ENCODE assay signal across 10 cellular contexts in genomic region chr6:3454206-3455016, GRCh38. TPM values are rescaled to one million over a fixed set of nuclear protein-coding genes. Genes with fewer than 3 reads are reported as not detected.
DNase-seq lines count a peak whose midpoint lies in the region; ATAC-seq, FAIRE-seq and TF ChIP-seq lines count a peak whose summit lies in the region.
"Had no signal": no experiment of that assay in that cellular context is flagged by ENCODE, and none has a peak within 500 bp of the region (broad histone marks: within the 10 kb centered on the region; RNA-seq: fewer than 3 reads in every experiment).

No MANE protein-coding gene starts in this region.

- no peak for TF ChIP-seq RAD21 in A549 (conservative IDR thresholded peaks at IDR 0.05 in 1 of 2, IDR thresholded peaks at IDR 0.05 in 1 of 2)

- H3K4me2 ChIP-seq in A549 (peak overlapping the region; percentile 86), mesenchymal stem cell (ENCODE audit: low read length, poor library complexity, severe bottlenecking) (no peak overlapping the region)

- peaks cover 19% of the 10 kb centered on the region for H3K27me3 Mint-ChIP-seq in T-helper 17 cell

- no peaks in the 10 kb centered on the region for H3K9me3 ChIP-seq in A549
- no peaks in the 10 kb centered on the region for H3K9me3 ChIP-seq in HUES64 (ENCODE audit: insufficient read depth, low read depth, low read length)
- H3K9me3 ChIP-seq in mesenchymal stem cell (ENCODE audit: control insufficient read depth, low read length) = no peaks in the 10 kb centered on the region
- no peaks in the 10 kb centered on the region for H3K9me3 ChIP-seq in T-helper 17 cell (ENCODE audit: control insufficient read depth, low read length, poor library complexity, severe bottlenecking)

- no peak overlapping the region for H2BK120ac ChIP-seq in mesenchymal stem cell (ENCODE audit: low read depth, low read length)

- FAIRE-seq in A549 (lab: Jason Lieb, UNC) = no peak

- ATAC-seq in A549 (no peak), HG03159 (IDR thresholded peaks at IDR 0.05; ENCODE audit: unreplicated experiment) (no peak), T-helper 17 cell (no peak)
- ATAC-seq: activated CD8-positive, alpha-beta T cell treated with anti-CD3 and anti-CD28 coated beads, Interleukin-2, amount 10 ng/mL, durations not matched to agents 7 days and 5 days had no signal

- H3K36me3 ChIP-seq in HUES64 (ENCODE audit: insufficient read depth, low read length) (peaks cover 4% of the 10 kb centered on the region; the same call in 1 of the 2 replicates), mesenchymal stem cell (ENCODE audit: control insufficient read depth in 1 of 2, insufficient read depth in 2 of 2, low read depth in 1 of 2, low read length in 2 of 2) (peaks cover 0 to 4% of the 10 kb centered on the region in 2 experiments)

- H3K23ac ChIP-seq in mesenchymal stem cell (ENCODE audit: low read length in 2 of 2) = no peak overlapping the region

- no peak overlapping the region for H2BK5ac ChIP-seq in mesenchymal stem cell (ENCODE audit: low read depth, low read length, poor library complexity, severe bottlenecking)

- H3K4me3 ChIP-seq in A549 = peak overlapping the region; percentile 95
- peak overlapping the region; percentile 61 for H3K4me3 ChIP-seq in HUES64 (ENCODE audit: low read length)
- peak overlapping the region; percentile 73 for H3K4me3 ChIP-seq in choroid plexus epithelial cell (ENCODE audit: low read depth, low read length)
- H3K4me3 ChIP-seq in mesenchymal stem cell (ENCODE audit: insufficient read depth in 1 of 2, low read depth in 1 of 2, low read length in 2 of 2) = peak overlapping the region in 1 of 2 experiments; percentile 94

- H3K27ac Mint-ChIP-seq in T-helper 17 cell = no peak overlapping the region
- H3K27ac Mint-ChIP-seq: activated CD8-positive, alpha-beta T cell treated with anti-CD3 and anti-CD28 coated beads, Interleukin-2, amount 10 ng/mL, durations not matched to agents 7 days and 5 days had no signal

- H4K91ac ChIP-seq in mesenchymal stem cell (ENCODE audit: low read length) = no peak overlapping the region

- H3K14ac ChIP-seq in mesenchymal stem cell (ENCODE audit: low read length in 2 of 2) = no peak overlapping the region

- H3K27me3 ChIP-seq in HUES64 (ENCODE audit: insufficient read depth, low read length) (peaks cover 54% of the 10 kb centered on the region), mesenchymal stem cell (ENCODE audit: control insufficient read depth in 1 of 2, insufficient read depth in 1 of 2, low read length in 2 of 2) (peaks cover 0 to 54% of the 10 kb centered on the region in 2 experiments)

- TF ChIP-seq CTCF in A549 (IDR thresholded peaks at IDR 0.05) (no peak), choroid plexus epithelial cell (conservative IDR thresholded peaks at IDR 0.05; ENCODE audit: low read depth, low read length) (no peak)

- no peaks in the 10 kb centered on the region for H3K79me1 ChIP-seq in mesenchymal stem cell (replicated peaks; ENCODE audit: low read length, poor library complexity, severe bottlenecking)

- no peak for TF ChIP-seq EP300 in A549 (IDR thresholded peaks at IDR 0.05)

- no peak overlapping the region for H2AFZ ChIP-seq in mesenchymal stem cell (ENCODE audit: low read depth, low read length)

- peaks cover 4% of the 10 kb centered on the region for H3K36me3 Mint-ChIP-seq in T-helper 17 cell (ENCODE audit: low read depth)

- DNase-seq in A549 (ENCODE audit: low read depth in 1 of 2, low spot score in 1 of 2) = no peak
- no peak for DNase-seq in choroid plexus epithelial cell (ENCODE audit: low read depth)
- no peak for DNase-seq in mesenchymal stem cell
- DNase-seq in KG1 (lab: John Stamatoyannopoulos, UW) = no peak
- no peak for DNase-seq in D341Med (ENCODE audit: low spot score)
- DNase-seq in T-helper 17 cell = no peak
- DNase-seq: activated CD8-positive, alpha-beta T cell treated with anti-CD3 and anti-CD28 coated beads, Interleukin-2, amount 10 ng/mL, durations not matched to agents 7 days and 5 days; NCI-H1694 treated with DMSO at 0.1 percent for 48 hours had no signal

- CTCF ChIA-PET in A549 (lab: Yijun Ruan, JAX) = interaction anchor here (1.1 to 2.3 kb wide), 7 partner anchors 10 to 279 kb away, joined by 3 to 8 read pairs (median 4); no protein-coding TSS in a partner anchor

- H2BK12ac ChIP-seq in mesenchymal stem cell (ENCODE audit: low read length in 2 of 2) = no peak overlapping the region

- WGBS in A549 (ENCODE audit: missing lambda C conversion rate) = 75% methylated on average over 7 of the region's 7 CpGs
- 40% methylated on average over 5 of the region's 7 CpGs for WGBS in HUES64
- 62% methylated on average over 4 of the region's 7 CpGs for WGBS in mesenchymal stem cell

- H3K4me1 ChIP-seq in A549 (peaks cover 24% of the 10 kb centered on the region), HUES64 (ENCODE audit: insufficient read depth, low read length) (peaks cover 31% of the 10 kb centered on the region), mesenchymal stem cell (ENCODE audit: control insufficient read depth, insufficient read depth, low read depth, low read length) (peaks cover 20% of the 10 kb centered on the region)

- TF ChIP-seq POLR2A in A549 (IDR thresholded peaks at IDR 0.05; ENCODE audit: low read length) = no peak

- H3K9ac ChIP-seq in HUES64 (ENCODE audit: low read depth, low read length) (no peak overlapping the region), mesenchymal stem cell (ENCODE audit: low read length) (peak overlapping the region; percentile 90)

- H2AK5ac ChIP-seq in mesenchymal stem cell (ENCODE audit: low read length, severe bottlenecking) = no peak overlapping the region

- POLR2A ChIA-PET in A549 (lab: Yijun Ruan, JAX) = no interaction called here

- no peak overlapping the region for H3K4ac ChIP-seq in mesenchymal stem cell (ENCODE audit: low read depth in 1 of 2, low read length in 2 of 2)

- no peak overlapping the region for H3K4me3 Mint-ChIP-seq in T-helper 17 cell
- H3K4me3 Mint-ChIP-seq: activated CD8-positive, alpha-beta T cell treated with anti-CD3 and anti-CD28 coated beads, Interleukin-2, amount 10 ng/mL, durations not matched to agents 7 days and 5 days had no signal

- no peak overlapping the region for H2BK15ac ChIP-seq in mesenchymal stem cell (ENCODE audit: low read depth, poor library complexity, severe bottlenecking)

- H3K4me1 Mint-ChIP-seq in T-helper 17 cell = peaks cover 9% of the 10 kb centered on the region

- H3K27ac ChIP-seq in A549 (0 out of 6 replicates have a peak overlapping the region, but pooled peaks of 1 of the 2 experiments have one; percentile 38), HUES64 (ENCODE audit: low read depth, low read length) (no peak overlapping the region), mesenchymal stem cell (ENCODE audit: low read length, poor library complexity, severe bottlenecking) (no peak overlapping the region)

- H3K18ac ChIP-seq in mesenchymal stem cell (ENCODE audit: low read depth in 1 of 2, low read length in 2 of 2) = no peak overlapping the region

- no peak overlapping the region for H4K8ac ChIP-seq in mesenchymal stem cell (ENCODE audit: low read length)

TF ChIP-seq in A549, 52 proteins besides CTCF, POLR2A, EP300 and RAD21:
- TF ChIP-seq TP53 (CRISPR knock-in tag; IDR thresholded peaks at IDR 0.05) (no peak), FOSL2 (IDR thresholded peaks at IDR 0.05) (no peak), FOSL2 (CRISPR knock-in tag; IDR thresholded peaks at IDR 0.05) (no peak), SMC3 (IDR thresholded peaks at IDR 0.05) (no peak), CEBPB (IDR thresholded peaks at IDR 0.05) (no peak), MAZ (IDR thresholded peaks at IDR 0.05; ENCODE audit: borderline replicate concordance, low read depth, low read length) (no peak), ATOH8 (CRISPR knock-in tag; IDR thresholded peaks at IDR 0.05; ENCODE audit: low read depth) (no peak), BCL3 (IDR thresholded peaks at IDR 0.05) (no peak)

RNA-seq across cellular contexts. Expression of gene SLC22A23, which starts 2.4 kb away (rescaled TPM):
- polyA plus RNA-seq in A549 (2011; rRNA removed) = 4.4 and 9.3 TPM in 2 replicates
- polyA plus RNA-seq in A549 (2012; cell fraction: cytosol; rRNA removed) = 3.0 and 3.9 TPM in 2 replicates
- 5.0 and 7.8 TPM in 2 replicates for polyA plus RNA-seq in A549 (2012; cell fraction: nucleus; rRNA removed)
- polyA plus RNA-seq in A549 (2017; fragmentation: RNase III; extraction: RNeasy Plus Mini Kit Qiagen cat#74134 plus additional on column Dnase treatment) = 5.1 to 6.3 TPM (median 6.2 TPM) in 3 replicates
- 11.4 and 14.7 TPM in 2 replicates for polyA minus RNA-seq in A549 (2011; rRNA and poly(A)+ RNA removed)
- polyA plus RNA-seq in HUES64 (2013, experiment 1 of 2) = 11.7 TPM
- polyA plus RNA-seq in HUES64 (2013, experiment 2 of 2) = 12.4 TPM
- polyA plus RNA-seq in mesenchymal stem cell (2013, experiment 1 of 2) = 0.03 TPM
- polyA plus RNA-seq in mesenchymal stem cell (2013, experiment 2 of 2) = 0.03 TPM
- total RNA-seq in T-helper 17 cell = 1 to 10 TPM; 6.3 to 9.0 TPM
